In genomic region chr17:37502009-37502936, GRCh38 we compare ENCODE assay signal across 1 cellular context.
TF ChIP-seq lines count a peak whose summit lies in the region.

No MANE protein-coding gene starts in this region.

TF ChIP-seq in HepG2, 621 proteins besides CTCF, POLR2A, EP300 and RAD21 (continued from another document):
- peak; percentile 87; the same call in 1 of the 2 replicates for TF ChIP-seq AHDC1 (CRISPR knock-in tag; IDR thresholded peaks at IDR 0.05; ENCODE audit: borderline replicate concordance)
- peak; percentile 51 for TF ChIP-seq ZNF781 (CRISPR knock-in tag; IDR thresholded peaks at IDR 0.05; ENCODE audit: borderline replicate concordance, not compliant biosample characterization)
- peak; percentile 73 for TF ChIP-seq NR2C2 (CRISPR knock-in tag; IDR thresholded peaks at IDR 0.05; ENCODE audit: borderline replicate concordance)
- peak; percentile 70; the same call in 1 of the 2 replicates for TF ChIP-seq ZNF280D (CRISPR knock-in tag; IDR thresholded peaks at IDR 0.05)
- peak; percentile 50; the same call in 1 of the 2 replicates for TF ChIP-seq ZNF121 (CRISPR knock-in tag; IDR thresholded peaks at IDR 0.05)
- TF ChIP-seq POGK (CRISPR knock-in tag; conservative IDR thresholded peaks at IDR 0.05): peak; percentile 57; the same call in 1 of the 2 replicates
- peak; percentile 7; the same call in 1 of the 2 replicates for TF ChIP-seq TFAP4 (IDR thresholded peaks at IDR 0.05; ENCODE audit: borderline replicate concordance, low read depth)
- peak; percentile 90 for TF ChIP-seq ZNF292 (CRISPR knock-in tag; IDR thresholded peaks at IDR 0.05; ENCODE audit: borderline replicate concordance, low read depth)
- peak; percentile 49 for TF ChIP-seq BCL6 (CRISPR knock-in tag; IDR thresholded peaks at IDR 0.05)
- no peak for TF ChIP-seq ZKSCAN1 (IDR thresholded peaks at IDR 0.05; ENCODE audit: low read length)
- peak; percentile 73 for TF ChIP-seq RCOR2 (CRISPR knock-in tag; IDR thresholded peaks at IDR 0.05)
